26 cellular contexts compared by ENCODE assay signal in the genomic region with DNA sequence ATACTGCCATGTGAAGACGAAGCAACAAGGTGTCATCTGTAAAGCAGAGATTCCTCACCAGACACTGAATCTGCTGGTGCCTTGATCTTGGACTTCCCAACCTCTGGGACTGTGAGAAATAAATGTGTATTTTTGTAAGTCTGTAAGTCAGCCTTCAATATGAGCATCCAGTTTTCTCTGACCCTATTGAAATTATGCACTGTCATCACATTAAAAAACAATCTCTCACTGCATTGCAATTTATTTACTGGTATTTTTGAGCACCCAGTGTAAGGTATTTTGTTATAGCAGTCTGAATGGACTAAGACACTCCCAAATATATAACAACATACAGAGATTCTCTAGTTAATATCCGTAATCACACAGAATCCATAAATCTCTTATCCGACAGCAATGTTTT.
DNase-seq lines count a peak whose midpoint lies in the region; ATAC-seq, FAIRE-seq and TF ChIP-seq lines count a peak whose summit lies in the region.
"Had no signal": no experiment of that assay in that cellular context is flagged by ENCODE, and none has a peak within 500 bp of the region (broad histone marks: within the 10 kb centered on the region; RNA-seq: fewer than 3 reads in every experiment).

No MANE protein-coding gene starts in this region.

- no peak overlapping the region for H2BK20ac ChIP-seq in H1 (ENCODE audit: low read length)

- DNase-seq in HepG2 (ENCODE audit: low spot score) = no peak
- no peak for DNase-seq in right lobe of liver
- DNase-seq in Panc1 (ENCODE audit: low read depth, low spot score) = no peak
- no peak for DNase-seq in H1 (ENCODE audit: low read depth in 1 of 2, low spot score in 2 of 2)
- no peak for DNase-seq in NCI-H1417 treated with DMSO at 0.1 percent for 48 hours (lab: John Stamatoyannopoulos, UW)
- DNase-seq in natural killer cell treated with Interleukin-12 subunit alpha and Interleukin-12 subunit beta and Interleukin-15 and Interleukin-18, amount 100 ng/mL, for 72 hours (ENCODE audit: low spot score) = no peak
- DNase-seq: ACHN; BE2C; C1 segment of cervical spinal cord; CD4-positive, alpha-beta memory T cell; CD4-positive, CD25-positive, alpha-beta regulatory T cell; CD8-positive, alpha-beta memory T cell; COR-L47; DMS 273 treated with DMSO at 0.1 percent for 48 hours; DMS153; DMS53; DMS79; DND-41; EL; GDM1 had no signal

- H3K9me3 ChIP-seq in HepG2 (ENCODE audit: low read length) (no peaks in the 10 kb centered on the region), right lobe of liver (no peaks in the 10 kb centered on the region), Panc1 (ENCODE audit: control insufficient read depth, insufficient read depth, low read depth, low read length) (no peaks in the 10 kb centered on the region), H1 (ENCODE audit: insufficient read depth in 2 of 2, low read depth in 1 of 2, low read length in 1 of 2) (no peaks in the 10 kb centered on the region)
- H3K9me3 ChIP-seq: BE2C, BLaER1 had no signal

- H3K4me1 Mint-ChIP-seq in natural killer cell treated with Interleukin-12 subunit alpha and Interleukin-12 subunit beta and Interleukin-15 and Interleukin-18, amount 100 ng/mL, for 72 hours (ENCODE audit: low read depth in 2 of 2) = peaks cover 3 to 9% of the 10 kb centered on the region in 2 donors
- H3K4me1 Mint-ChIP-seq: CD14-positive monocyte; CD4-positive, alpha-beta memory T cell; CD4-positive, CD25-positive, alpha-beta regulatory T cell; CD8-positive, alpha-beta memory T cell had no signal

- no peaks in the 10 kb centered on the region for H3K23me2 ChIP-seq in H1 (ENCODE audit: low read depth, low read length)

- no peak overlapping the region for H3K23ac ChIP-seq in H1 (ENCODE audit: insufficient read length)

- H3K27ac Mint-ChIP-seq in natural killer cell treated with Interleukin-12 subunit alpha and Interleukin-12 subunit beta and Interleukin-15 and Interleukin-18, amount 100 ng/mL, for 72 hours = no peak overlapping the region
- H3K27ac Mint-ChIP-seq: CD14-positive monocyte; CD4-positive, alpha-beta memory T cell; CD4-positive, CD25-positive, alpha-beta regulatory T cell; CD8-positive, alpha-beta memory T cell had no signal

- H3K36me3 Mint-ChIP-seq in natural killer cell treated with Interleukin-12 subunit alpha and Interleukin-12 subunit beta and Interleukin-15 and Interleukin-18, amount 100 ng/mL, for 72 hours = no peaks in the 10 kb centered on the region
- H3K36me3 Mint-ChIP-seq: CD14-positive monocyte; CD4-positive, alpha-beta memory T cell; CD4-positive, CD25-positive, alpha-beta regulatory T cell; CD8-positive, alpha-beta memory T cell had no signal

- H4K5ac ChIP-seq in H1 (ENCODE audit: insufficient read length, low read depth, low read length) = no peak overlapping the region

- H3K4me1 ChIP-seq in HepG2 (ENCODE audit: insufficient read depth, low read length) (no peaks in the 10 kb centered on the region), right lobe of liver (no peaks in the 10 kb centered on the region), Panc1 (ENCODE audit: control insufficient read depth, insufficient read depth, low read length) (peaks cover 22% of the 10 kb centered on the region), H1 (replicated peaks in 1 of 4; ENCODE audit: control insufficient read depth in 3 of 4, insufficient read depth in 4 of 4, low read length in 3 of 4) (peaks cover 2 to 8% (median 5%) of the 10 kb centered on the region in 4 experiments; a peak in 5 of 7 replicates)
- H3K4me1 ChIP-seq: BLaER1 had no signal

- POLR2A ChIA-PET in HepG2 (lab: Yijun Ruan, JAX) (no interaction called here), Panc1 (lab: Charles Lee) (no interaction called here), H1 (lab: Charles Lee; ENCODE audit: partially characterized antibody) (no interaction called here)

- no peak overlapping the region for H3K4me3 ChIP-seq in HepG2 (replicated peaks in 1 of 3; ENCODE audit: insufficient read depth in 1 of 3, low read depth in 2 of 3, low read length in 3 of 3)
- H3K4me3 ChIP-seq in right lobe of liver = no peak overlapping the region
- no peak overlapping the region for H3K4me3 ChIP-seq in Panc1 (ENCODE audit: low read depth in 2 of 2, low read length in 2 of 2)
- no peak overlapping the region for H3K4me3 ChIP-seq in H1 (ENCODE audit: extremely low read depth in 1 of 4, insufficient read depth in 2 of 4, low read depth in 3 of 4, low read length in 4 of 4)
- H3K4me3 ChIP-seq: BLaER1, GM12878 had no signal

- H4K8ac ChIP-seq in H1 (ENCODE audit: extremely low read depth, insufficient read depth, low read length) = no peak overlapping the region

- BruUV-seq in HepG2 (replicated peaks; lab: Mats Ljungman, UMichigan) (no TSS peak), Panc1 (replicated peaks; lab: Mats Ljungman, UMichigan) (no TSS peak)

- no peak overlapping the region for H3K14ac ChIP-seq in H1 (ENCODE audit: insufficient read length)

- H4K91ac ChIP-seq in H1 (replicated peaks; ENCODE audit: insufficient read length, low read length) = no peak overlapping the region

- no peak overlapping the region for H2AK5ac ChIP-seq in H1 (ENCODE audit: low read depth, low read length)

- intact Hi-C loops in HepG2 (cut with micrococcal nuclease; ENCODE audit: unreplicated experiment) = no loop called here
- intact Hi-C loops in right lobe of liver (cut with DNase I) = no loop called here
- intact Hi-C loops in Panc1 (cut with micrococcal nuclease; ENCODE audit: unreplicated experiment) = no loop called here

- H3K79me2 ChIP-seq in HepG2 (ENCODE audit: insufficient read depth, low read length) (no peaks in the 10 kb centered on the region), H1 (ENCODE audit: control insufficient read depth in 1 of 2, insufficient read depth in 2 of 2, low read length in 2 of 2) (no peaks in the 10 kb centered on the region)

- in situ Hi-C loops in HepG2 (cut with HindIII; ENCODE audit: extremely low pct_ligation_motif_present, low pct_unique_long_range_greater_than_20kb) (no loop called here), Panc1 (cut with HindIII; ENCODE audit: low pct_unique_long_range_greater_than_20kb, low sequenced_read_pairs) (no loop called here)

- no peak overlapping the region for H2BK120ac ChIP-seq in H1 (replicated peaks; ENCODE audit: low read depth, low read length)

- H3K4ac ChIP-seq in H1 (replicated peaks; ENCODE audit: insufficient read length, low read depth, low read length) = no peak overlapping the region

- H3K27me3 ChIP-seq in HepG2 (ENCODE audit: control insufficient read depth in 1 of 2, insufficient read depth in 2 of 2, low read length in 2 of 2) = no peaks in the 10 kb centered on the region
- H3K27me3 ChIP-seq in right lobe of liver = no peaks in the 10 kb centered on the region
- H3K27me3 ChIP-seq in Panc1 (ENCODE audit: control insufficient read depth, insufficient read depth, low read length) = no peaks in the 10 kb centered on the region
- H3K27me3 ChIP-seq in H1 (replicated peaks in 1 of 4; ENCODE audit: control insufficient read depth in 3 of 4, extremely low read depth in 1 of 4, insufficient read depth in 3 of 4, low read length in 3 of 4) = no peaks in the 10 kb centered on the region
- H3K27me3 ChIP-seq: BE2C, BLaER1 had no signal

- H2AFZ ChIP-seq in HepG2 (ENCODE audit: low read length) (no peak overlapping the region), H1 (ENCODE audit: low read length) (no peak overlapping the region)

- H3K4me2 ChIP-seq in HepG2 (ENCODE audit: low read depth, low read length) (no peak overlapping the region), H1 (ENCODE audit: insufficient read depth in 1 of 2, low read depth in 2 of 2, low read length in 2 of 2) (no peak overlapping the region)
- H3K4me2 ChIP-seq: BLaER1 had no signal

- H3K79me1 ChIP-seq in H1 (ENCODE audit: low read depth, low read length) = no peaks in the 10 kb centered on the region

- H3K27me3 Mint-ChIP-seq in natural killer cell treated with Interleukin-12 subunit alpha and Interleukin-12 subunit beta and Interleukin-15 and Interleukin-18, amount 100 ng/mL, for 72 hours = no peaks in the 10 kb centered on the region
- H3K27me3 Mint-ChIP-seq: CD4-positive, alpha-beta memory T cell; CD4-positive, CD25-positive, alpha-beta regulatory T cell; CD8-positive, alpha-beta memory T cell had no signal

- 49% methylated on average over 3 of the region's 3 CpGs for WGBS in HepG2 (ENCODE audit: low lambda C conversion rate)
- 76% methylated on average over 3 of the region's 3 CpGs for WGBS in right lobe of liver (ENCODE audit: insufficient coverage, low coverage, low lambda C conversion rate, missing lambda C conversion rate)
- 85% methylated on average over 3 of the region's 3 CpGs; no CpG with 5 or more reads in 1 of the 2 experiments for WGBS in H1 (ENCODE audit: extremely low coverage in 1 of 2, insufficient coverage in 1 of 2, insufficient read length in 1 of 2, insufficient replicate concordance in 2 of 2, low coverage in 1 of 2, low lambda C conversion rate in 2 of 2, missing lambda C conversion rate in 1 of 2), 2 experiments

- H4K20me1 ChIP-seq in HepG2 (ENCODE audit: insufficient read depth, low read length) = no peaks in the 10 kb centered on the region
- no peaks in the 10 kb centered on the region for H4K20me1 ChIP-seq in H1 (replicated peaks in 1 of 2; ENCODE audit: control insufficient read depth in 1 of 2, insufficient read depth in 2 of 2, low read length in 2 of 2)
- H4K20me1 ChIP-seq: BLaER1 had no signal

- no peak overlapping the region for H3K27ac ChIP-seq in HepG2 (ENCODE audit: extremely low read length, insufficient read depth, low read length)
- H3K27ac ChIP-seq in right lobe of liver = no peak overlapping the region
- H3K27ac ChIP-seq in Panc1 (ENCODE audit: low read length) = peak overlapping the region; percentile 60; the same call in 1 of the 2 replicates
- no peak overlapping the region for H3K27ac ChIP-seq in H1 (ENCODE audit: low read depth, low read length)
- H3K27ac ChIP-seq: 22Rv1, BLaER1 had no signal

- ATAC-seq in HepG2 = no peak
- no peak for ATAC-seq in right lobe of liver
- ATAC-seq in Panc1 = no peak
- no peak for ATAC-seq in natural killer cell treated with Interleukin-12 subunit alpha and Interleukin-12 subunit beta and Interleukin-15 and Interleukin-18, amount 100 ng/mL, for 72 hours
- ATAC-seq: GM12878 had no signal

- no peak overlapping the region for H2BK12ac ChIP-seq in H1 (ENCODE audit: low read depth, low read length)

- H3K18ac ChIP-seq in H1 (ENCODE audit: extremely low read depth, low read length) = no peak overlapping the region

- TF ChIP-seq CTCF in HepG2 (CRISPR knock-in tag; IDR thresholded peaks at IDR 0.05) (no peak), right lobe of liver (IDR thresholded peaks at IDR 0.05) (no peak), Panc1 (IDR thresholded peaks at IDR 0.05) (no peak), H1 (IDR thresholded peaks at IDR 0.05; ENCODE audit: control extremely low read depth in 1 of 3, insufficient read depth in 1 of 3, low read depth in 1 of 3, low read length in 3 of 3) (no peak)

- FAIRE-seq in HepG2 (lab: Jason Lieb, UNC) (no peak), H1 (lab: Jason Lieb, UNC) (no peak)
- FAIRE-seq: GM12878, GM12892, GM18507 had no signal

- CTCF ChIA-PET in HepG2 (lab: Yijun Ruan, JAX; ENCODE audit: low intra/inter-chr PET ratio, low total read pairs) = no interaction called here
- CTCF ChIA-PET in Panc1 (lab: Charles Lee) = no interaction called here
- CTCF ChIA-PET in H1 (lab: Charles Lee; ENCODE audit: partially characterized antibody) = interaction anchor here (1.6 to 2.1 kb wide), 2 partner anchors 33 to 74 kb away, joined by 6 read pairs; no protein-coding TSS in a partner anchor

- H3K9ac ChIP-seq in HepG2 (ENCODE audit: insufficient read depth, low read depth, low read length) = no peak overlapping the region
- H3K9ac ChIP-seq in H1 (replicated peaks in 1 of 4; ENCODE audit: extremely low read depth in 1 of 4, low read depth in 3 of 4, low read length in 3 of 4) = no peak overlapping the region
- H3K9ac ChIP-seq: BLaER1 had no signal

- H3K36me3 ChIP-seq in HepG2 (replicated peaks in 1 of 2; ENCODE audit: control insufficient read depth in 1 of 2, insufficient read depth in 2 of 2, low read length in 2 of 2) = no peaks in the 10 kb centered on the region
- no peaks in the 10 kb centered on the region for H3K36me3 ChIP-seq in right lobe of liver
- H3K36me3 ChIP-seq in Panc1 (ENCODE audit: control insufficient read depth, insufficient read depth, low read length) = no peaks in the 10 kb centered on the region
- H3K36me3 ChIP-seq in H1 (ENCODE audit: control insufficient read depth in 2 of 4, insufficient read depth in 4 of 4, low read length in 3 of 4) = no peaks in the 10 kb centered on the region
- H3K36me3 ChIP-seq: BE2C, BLaER1 had no signal

- H3K56ac ChIP-seq in H1 (replicated peaks; ENCODE audit: insufficient read length, low read depth, low read length) = no peak overlapping the region

- TF ChIP-seq EP300 in HepG2 (IDR thresholded peaks at IDR 0.05; ENCODE audit: low read depth in 2 of 2, low read length in 2 of 2) (no peak), HepG2 (CRISPR knock-in tag; IDR thresholded peaks at IDR 0.05; ENCODE audit: borderline replicate concordance) (no peak), H1 (IDR thresholded peaks at IDR 0.05; ENCODE audit: borderline replicate concordance in 1 of 2, low read depth in 2 of 2, low read length in 2 of 2) (no peak)

- TF ChIP-seq RAD21 in HepG2 (CRISPR knock-in tag; IDR thresholded peaks at IDR 0.05) (no peak), H1 (IDR thresholded peaks at IDR 0.05 in 1 of 2, conservative IDR thresholded peaks at IDR 0.05 in 1 of 2; ENCODE audit: low read depth in 2 of 2, low read length in 2 of 2) (no peak)

- no peaks in the 10 kb centered on the region for H3K9me3 Mint-ChIP-seq in natural killer cell treated with Interleukin-12 subunit alpha and Interleukin-12 subunit beta and Interleukin-15 and Interleukin-18, amount 100 ng/mL, for 72 hours
- H3K9me3 Mint-ChIP-seq: CD4-positive, alpha-beta memory T cell; CD8-positive, alpha-beta memory T cell had no signal

- H2BK15ac ChIP-seq in H1 (ENCODE audit: low read length) = no peak overlapping the region

- no peak overlapping the region for H3K4me3 Mint-ChIP-seq in natural killer cell treated with Interleukin-12 subunit alpha and Interleukin-12 subunit beta and Interleukin-15 and Interleukin-18, amount 100 ng/mL, for 72 hours
- H3K4me3 Mint-ChIP-seq: CD14-positive monocyte; CD4-positive, alpha-beta memory T cell; CD4-positive, CD25-positive, alpha-beta regulatory T cell; CD8-positive, alpha-beta memory T cell had no signal

- no peak overlapping the region for H2BK5ac ChIP-seq in H1 (ENCODE audit: low read depth, low read length)

- TF ChIP-seq POLR2A in HepG2 (IDR thresholded peaks at IDR 0.05; ENCODE audit: insufficient read depth in 1 of 2, low read depth in 2 of 2, low read length in 2 of 2) = no peak
- no peak for TF ChIP-seq POLR2A in right lobe of liver (IDR thresholded peaks at IDR 0.05)
- TF ChIP-seq POLR2A in H1 (IDR thresholded peaks at IDR 0.05; ENCODE audit: control extremely low read depth in 1 of 2, low read depth in 2 of 2, low read length in 2 of 2) = no peak
